Comparison of ENCODE assay signal across 8 cellular contexts in the genomic region with DNA sequence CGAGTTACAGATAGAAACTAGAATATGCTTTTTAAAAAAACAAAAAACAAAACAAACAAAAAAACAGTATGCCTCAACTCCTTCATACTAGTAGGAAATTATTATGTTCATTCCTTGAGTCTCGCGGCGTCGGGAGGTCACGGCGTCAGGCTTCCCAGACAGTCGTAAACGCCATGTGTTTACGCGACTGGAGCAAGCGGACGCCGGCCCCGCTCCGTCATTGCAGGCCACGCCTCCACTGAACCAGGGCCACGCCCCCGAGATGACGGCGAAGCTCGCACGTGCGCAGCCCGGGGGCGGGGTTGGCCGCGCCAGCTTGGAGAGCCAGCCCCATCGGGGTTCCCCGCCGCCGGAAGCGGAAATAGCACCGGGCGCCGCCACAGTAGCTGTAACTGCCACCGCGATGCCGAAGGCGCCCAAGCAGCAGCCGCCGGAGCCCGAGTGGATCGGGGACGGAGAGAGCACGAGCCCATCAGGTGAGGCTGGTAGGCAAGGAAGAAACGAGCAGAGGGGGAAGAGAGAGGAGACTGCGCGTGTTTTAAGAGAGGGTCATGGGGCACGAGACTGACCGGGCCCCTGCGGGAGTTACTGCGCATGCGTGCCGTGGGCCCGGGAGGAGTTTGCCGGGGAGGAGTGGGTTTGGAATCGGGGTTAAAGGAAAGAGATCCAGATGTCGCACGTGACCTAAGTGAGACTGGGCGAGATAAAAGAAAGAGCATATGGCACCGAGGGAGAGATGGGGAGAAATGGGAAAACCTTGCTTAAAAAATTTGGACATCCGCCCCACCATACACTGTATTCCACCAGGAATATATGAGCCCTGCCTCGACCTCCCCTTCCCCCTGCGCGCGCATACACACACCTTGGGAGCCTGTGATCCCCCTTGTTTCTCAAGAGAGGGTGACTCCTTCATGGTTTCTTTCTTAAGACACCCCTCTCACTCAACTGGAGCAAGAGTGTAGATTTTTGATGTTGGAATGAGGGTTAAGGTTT. TPM values are rescaled to one million over a fixed set of nuclear protein-coding genes. Genes with fewer than 3 reads are reported as not detected.
DNase-seq lines count a peak whose midpoint lies in the region; ATAC-seq and TF ChIP-seq lines count a peak whose summit lies in the region.

A gene (plus strand): TSS at position 358 of the 993 bp plus-strand sequence. CDS start 46 bp downstream, at position 404.

- H3K27me3 ChIP-seq in HUES64 (ENCODE audit: insufficient read depth, low read length), result peaks cover 9% of the 10 kb centered on the region; the same call in 1 of the 2 replicates
- H3K27me3 ChIP-seq in OCI-LY1 (ENCODE audit: insufficient read depth, low read length), result no peaks in the 10 kb centered on the region

- in situ Hi-C loops in endometrial microvascular endothelial cells (cut with HindIII; ENCODE audit: inconsistent ontology term, low pct_unique_long_range_greater_than_20kb, low sequenced_read_pairs), result no loop called here

- peak within 1 kb of the TSS; percentile 78 for H3K4me3 Mint-ChIP-seq in Calu3 (ENCODE audit: low read depth, unreplicated experiment)

- TSS peak; percentile 73 for BruUV-seq in Calu3 (replicated peaks; lab: Mats Ljungman, UMichigan)

- CTCF ChIA-PET in Calu3 (lab: Charles Lee), result interaction anchor here (0.5 to 1.9 kb wide), 6 partner anchors 15 to 516 kb away, joined by 3 to 8 read pairs (median 4); a partner anchor contains a TSS

- H3K9ac ChIP-seq in HUES64 (ENCODE audit: low read depth, low read length), result peak within 1 kb of the TSS; percentile 95
- peak within 1 kb of the TSS; percentile 91 for H3K9ac ChIP-seq in OCI-LY1 (ENCODE audit: low read length)

- WGBS in HUES64, result under 1% methylated on average over 67 of the region's 67 CpGs
- 0% methylated on average over 44 to 61 of the region's 67 CpGs for whole genome bisulfite sequencing in mesodermal cell (ENCODE audit: insufficient coverage in 2 of 2), 2 experiments

- intact Hi-C loops in Calu3 (cut with micrococcal nuclease; ENCODE audit: unreplicated experiment), result no loop called here

- 0 out of 2 replicates have a peak, but pooled peaks cover 3% of the 10 kb centered on the region for H4K20me1 ChIP-seq in OCI-LY1 (ENCODE audit: insufficient read depth, low read length)

- H3K4me1 Mint-ChIP-seq in Calu3 (ENCODE audit: low read depth, unreplicated experiment), result peaks cover 47% of the 10 kb centered on the region

- H3K9me2 ChIP-seq in OCI-LY1 (ENCODE audit: low read depth, low read length), result no peaks in the 10 kb centered on the region

- peak; percentile 100 for DNase-seq in Calu3
- DNase-seq in activated CD8-positive, alpha-beta memory T cell treated with anti-CD3 and anti-CD28 coated beads, Interleukin-2, amount 50 U/mL, for 4 hours, result peak; percentile 100
- DNase-seq in stimulated activated CD8-positive, alpha-beta memory T cell treated with anti-CD3 and anti-CD28 coated beads, Interleukin-15, amount 100 ng/mL, for 4 hours (ENCODE audit: low read depth in 2 of 2), result peak; percentile 97 to 100

- peaks cover 9% of the 10 kb centered on the region for H3K27me3 Mint-ChIP-seq in Calu3 (ENCODE audit: unreplicated experiment)

- H3K4me2 ChIP-seq in OCI-LY1 (ENCODE audit: low read length), result peak within 1 kb of the TSS; percentile 98

- H3F3A ChIP-seq in OCI-LY1 (ENCODE audit: insufficient read depth, low read length), result no peaks in the 10 kb centered on the region

- H3K4me1 ChIP-seq in HUES64 (ENCODE audit: insufficient read depth, low read length) (peaks cover 6% of the 10 kb centered on the region), OCI-LY1 (ENCODE audit: insufficient read depth, low read length, severe bottlenecking) (peaks cover 42% of the 10 kb centered on the region), mesodermal cell (ENCODE audit: control insufficient read depth, insufficient read depth, low read length, poor library complexity, severe bottlenecking) (peaks cover 8% of the 10 kb centered on the region)

- H3K79me2 ChIP-seq in OCI-LY1 (ENCODE audit: insufficient read depth, low read length), result peaks cover 43% of the 10 kb centered on the region

- H3K27ac ChIP-seq in HUES64 (ENCODE audit: low read depth, low read length) (peak within 1 kb of the TSS; percentile 91), OCI-LY1 (ENCODE audit: low read depth, low read length, poor library complexity, severe bottlenecking) (peak within 1 kb of the TSS; percentile 65), mesodermal cell (ENCODE audit: low read depth, low read length, severe bottlenecking) (peak within 1 kb of the TSS; percentile 86)

- peak within 1 kb of the TSS; percentile 69 for H3K27ac Mint-ChIP-seq in Calu3 (ENCODE audit: unreplicated experiment)

- H3K4me3 ChIP-seq in HUES64 (ENCODE audit: low read length) (peak within 1 kb of the TSS; percentile 92), OCI-LY1 (ENCODE audit: low read depth, low read length, poor library complexity, severe bottlenecking) (peak within 1 kb of the TSS; percentile 89), mesodermal cell (ENCODE audit: extremely low read depth, insufficient read depth, low read length, poor library complexity, severe bottlenecking) (peak within 1 kb of the TSS; percentile 76)

- peaks cover 28% of the 10 kb centered on the region for H3K36me3 Mint-ChIP-seq in Calu3 (ENCODE audit: insufficient read depth, unreplicated experiment)

- no peaks in the 10 kb centered on the region for H3K9me3 Mint-ChIP-seq in Calu3 (ENCODE audit: low read depth, unreplicated experiment)

- H2AFZ ChIP-seq in OCI-LY1 (ENCODE audit: low read length), result peak within 1 kb of the TSS; percentile 64

- ATAC-seq in GM21447 (IDR thresholded peaks at IDR 0.05; ENCODE audit: unreplicated experiment), result peak; percentile 87

- TF ChIP-seq CTCF in Calu3 (IDR thresholded peaks at IDR 0.05; ENCODE audit: unreplicated experiment) (no peak), OCI-LY1 (IDR thresholded peaks at IDR 0.05; ENCODE audit: low read length) (no peak)

- no peaks in the 10 kb centered on the region for H3K9me3 ChIP-seq in HUES64 (ENCODE audit: insufficient read depth, low read depth, low read length)
- H3K9me3 ChIP-seq in OCI-LY1 (ENCODE audit: low read length), result no peaks in the 10 kb centered on the region
- H3K9me3 ChIP-seq in mesodermal cell (ENCODE audit: control insufficient read depth, low read length), result no peaks in the 10 kb centered on the region

- H3K36me3 ChIP-seq in HUES64 (ENCODE audit: insufficient read depth, low read length) (peaks cover 29% of the 10 kb centered on the region), OCI-LY1 (ENCODE audit: insufficient read depth, low read length) (peaks cover 15% of the 10 kb centered on the region), mesodermal cell (ENCODE audit: control insufficient read depth, insufficient read depth, low read length) (peaks cover 30% of the 10 kb centered on the region)

RNA-seq across cellular contexts. Expression of the gene that starts here (rescaled TPM):
- total RNA-seq in Calu3 (2022) (88.3 and 92.4 TPM in 2 replicates), endometrial microvascular endothelial cells (ENCODE audit: inconsistent ontology term) (35.9 TPM)
- polyA plus RNA-seq in HUES64 (2013, experiment 1 of 2), result 93.5 TPM
- polyA plus RNA-seq in HUES64 (2013, experiment 2 of 2), result 89.3 TPM
- 42.5 TPM for polyA plus RNA-seq in mesodermal cell (2013, experiment 1 of 2)
- 46.9 TPM for polyA plus RNA-seq in mesodermal cell (2013, experiment 2 of 2)

Comparison
In these comparisons a context has a peak if more than half of its experiments do, and no peak if none do; other contexts are left out.
1. Peak in every context shown above with its lines: DNase-seq, ATAC-seq, H3K4me3 ChIP-seq and H3K27ac ChIP-seq.